In genomic region chr12:94863286-94863685, GRCh38 we compare ENCODE assay signal across 17 cellular contexts.
A peak's percentile ranks its signal among the peaks of the same experiment; 100 is the strongest.
DNase-seq lines count a peak whose midpoint lies in the region; TF ChIP-seq lines count a peak whose summit lies in the region.
"Had no signal": no experiment of that assay in that cellular context is flagged by ENCODE, and none has a peak within 500 bp of the region (broad histone marks: within the 10 kb centered on the region; RNA-seq: fewer than 3 reads in every experiment).

No MANE protein-coding gene starts in this region.

- TF ChIP-seq CTCF in fibroblast of villous mesenchyme (IDR thresholded peaks at IDR 0.05; ENCODE audit: insufficient read depth, low read depth, low read length) (no peak), mesothelial cell of epicardium (IDR thresholded peaks at IDR 0.05; ENCODE audit: unreplicated experiment) (no peak)

- H3K36me3 Mint-ChIP-seq in mesothelial cell of epicardium = no peaks in the 10 kb centered on the region
- H3K36me3 Mint-ChIP-seq: CD4-positive, CD25-positive, alpha-beta regulatory T cell; CD8-positive, alpha-beta T cell had no signal

- peaks cover 5% of the 10 kb centered on the region for H3K4me1 Mint-ChIP-seq in mesothelial cell of epicardium
- H3K4me1 Mint-ChIP-seq: B cell; CD4-positive, CD25-positive, alpha-beta regulatory T cell; H9 had no signal

- DNase-seq in amniotic epithelial cell (ENCODE audit: low read depth) (peak; percentile 73), fibroblast of villous mesenchyme (ENCODE audit: low read depth) (peak; percentile 64), mesothelial cell of epicardium (ENCODE audit: low spot score in 2 of 2, unreplicated experiment in 2 of 2) (no peak), SKM-1 (lab: John Stamatoyannopoulos, UW; ENCODE audit: unreplicated experiment) (no peak)
- DNase-seq in activated effector memory CD4-positive, alpha-beta T cell treated with Interleukin-2 at 50 U/mL for 16 hours = no peak
- DNase-seq in activated CD4-positive, alpha-beta T cell treated with anti-CD3 and anti-CD28 coated beads for 1 hour = no peak
- DNase-seq: Caco-2; CD4-positive, CD25-positive, alpha-beta regulatory T cell; CD8-positive, alpha-beta T cell; DMS153; DMS79; EL; GDM1; H9 had no signal

- H3K4me3 ChIP-seq in fibroblast of villous mesenchyme (ENCODE audit: low read depth, low read length) = no peak overlapping the region
- H3K4me3 ChIP-seq: BLaER1, GM23338 had no signal

- H3K27ac Mint-ChIP-seq in mesothelial cell of epicardium = peak overlapping the region; percentile 8
- H3K27ac Mint-ChIP-seq: B cell; CD4-positive, CD25-positive, alpha-beta regulatory T cell; CD8-positive, alpha-beta T cell; GM23338; H9 had no signal

- peaks cover 4% of the 10 kb centered on the region for H3K9me3 Mint-ChIP-seq in mesothelial cell of epicardium
- H3K9me3 Mint-ChIP-seq: GM23338, H9 had no signal

- H3K4me3 Mint-ChIP-seq in mesothelial cell of epicardium = no peak overlapping the region
- H3K4me3 Mint-ChIP-seq: B cell; CD4-positive, CD25-positive, alpha-beta regulatory T cell; CD8-positive, alpha-beta T cell; GM23338; H9 had no signal

- H3K27me3 Mint-ChIP-seq in mesothelial cell of epicardium (ENCODE audit: low read depth) = peaks cover 29% of the 10 kb centered on the region
- H3K27me3 Mint-ChIP-seq: B cell had no signal

Comparison
In these comparisons a context has a peak if more than half of its experiments do, and no peak if none do; other contexts are left out.
1. DNase-seq: peak in amniotic epithelial cell (single experiment) and fibroblast of villous mesenchyme (single experiment); none in mesothelial cell of epicardium (0 of 2), activated effector memory CD4-positive, alpha-beta T cell treated with Interleukin-2 at 50 U/mL for 16 hours (single experiment), activated CD4-positive, alpha-beta T cell treated with anti-CD3 and anti-CD28 coated beads for 1 hour (single experiment) and SKM-1 (single experiment).